In genomic region chr1:57310992-57311790, GRCh38 we compare ENCODE assay signal across 1 cellular context.
TF ChIP-seq lines count a peak whose summit lies in the region.

No MANE protein-coding gene starts in this region.

TF ChIP-seq in HepG2, 621 proteins besides CTCF, POLR2A, EP300 and RAD21 (continued from another document):
- TF ChIP-seq ARID5B (CRISPR knock-in tag; IDR thresholded peaks at IDR 0.05) = 0 out of 2 replicates have a peak, but pooled peaks have one; percentile 20
- TF ChIP-seq SOX13 (IDR thresholded peaks at IDR 0.05) = no peak
- TF ChIP-seq SOX13 (CRISPR knock-in tag; conservative IDR thresholded peaks at IDR 0.05 in 1 of 2, IDR thresholded peaks at IDR 0.05 in 1 of 2) = peak in 1 of 2 experiments; percentile 21; a peak in 1 of 4 replicates
- no peak for TF ChIP-seq ZBTB34 (CRISPR knock-in tag; IDR thresholded peaks at IDR 0.05)
- TF ChIP-seq HNF4A (CRISPR knock-in tag; IDR thresholded peaks at IDR 0.05) = peak; percentile 76
- 0 out of 2 replicates have a peak, but pooled peaks have one; percentile 31 for TF ChIP-seq HOXA3 (CRISPR knock-in tag; IDR thresholded peaks at IDR 0.05)
- TF ChIP-seq ZBTB21 (CRISPR knock-in tag; IDR thresholded peaks at IDR 0.05) = peak; percentile 84
- no peak for TF ChIP-seq ZNF816 (CRISPR knock-in tag; IDR thresholded peaks at IDR 0.05; ENCODE audit: borderline replicate concordance)
- 0 out of 2 replicates have a peak, but pooled peaks have one; percentile 29 for TF ChIP-seq THAP11 (CRISPR knock-in tag; IDR thresholded peaks at IDR 0.05)
- no peak for TF ChIP-seq SOX6 (IDR thresholded peaks at IDR 0.05)
- TF ChIP-seq SOX6 (CRISPR knock-in tag; IDR thresholded peaks at IDR 0.05) = peak; percentile 22; the same call in 1 of the 2 replicates
- 0 out of 2 replicates have a peak, but pooled peaks have one; percentile 9 for TF ChIP-seq USF2 (IDR thresholded peaks at IDR 0.05; ENCODE audit: low read depth, low read length)
- no peak; the same call in 1 of the 2 replicates for TF ChIP-seq USF2 (CRISPR knock-in tag; IDR thresholded peaks at IDR 0.05; ENCODE audit: borderline replicate concordance)
- 0 out of 2 replicates have a peak, but pooled peaks have one; percentile 55 for TF ChIP-seq EHMT2 (IDR thresholded peaks at IDR 0.05; ENCODE audit: borderline replicate concordance, low read depth, low read length)
- peak in 1 of 2 experiments; percentile 91; a peak in 2 of 4 replicates for TF ChIP-seq ATF4 (CRISPR knock-in tag; IDR thresholded peaks at IDR 0.05)
- no peak for TF ChIP-seq ZNF33A (CRISPR knock-in tag; IDR thresholded peaks at IDR 0.05; ENCODE audit: borderline replicate concordance)
- peak; percentile 55 for TF ChIP-seq GATAD2A (CRISPR knock-in tag; IDR thresholded peaks at IDR 0.05)
- TF ChIP-seq ZNF644 (CRISPR knock-in tag; IDR thresholded peaks at IDR 0.05; ENCODE audit: low read depth) = 0 out of 2 replicates have a peak, but pooled peaks have one; percentile 44
- no peak for TF ChIP-seq CREB1 (IDR thresholded peaks at IDR 0.05)
- TF ChIP-seq CREB1 (CRISPR knock-in tag; IDR thresholded peaks at IDR 0.05) = peak; percentile 34; the same call in 1 of the 2 replicates
